In genomic region chr19:44746616-44746945, GRCh38 we compare ENCODE assay signal across 8 cellular contexts. TPM values are rescaled to one million over a fixed set of nuclear protein-coding genes. Genes with fewer than 3 reads are reported as not detected.
A peak's percentile ranks its signal among the peaks of the same experiment; 100 is the strongest.
DNase-seq lines count a peak whose midpoint lies in the region; ATAC-seq and TF ChIP-seq lines count a peak whose summit lies in the region.

No MANE protein-coding gene starts in this region.

- peaks cover 42 to 73% of the 10 kb centered on the region in 2 donors for H3K4me1 ChIP-seq in adrenal gland (replicated peaks in 1 of 2)
- peaks cover 68 to 79% of the 10 kb centered on the region in 2 donors for H3K4me1 ChIP-seq in mucosa of rectum (ENCODE audit: control insufficient read depth in 2 of 2, insufficient read depth in 2 of 2, low read length in 2 of 2)
- peaks cover 0 to 76% (median 69%) of the 10 kb centered on the region in 4 donors for H3K4me1 ChIP-seq in tibial artery

- intact Hi-C loops in adrenal gland (cut with DNase I) (no loop called here), tibial artery (cut with DNase I; ENCODE audit: low total_unique reads) (no loop called here)

- peaks cover 19 to 22% of the 10 kb centered on the region in 2 donors for H3K36me3 Mint-ChIP-seq in activated T-cell treated with anti-CD3 and anti-CD28 coated beads, Interleukin-2, amount 50 U/mL, for 72 hours (ENCODE audit: insufficient read depth in 2 of 2)

- no peaks in the 10 kb centered on the region for H3K9me3 ChIP-seq in adrenal gland (replicated peaks in 1 of 3)
- H3K9me3 ChIP-seq in mucosa of rectum (ENCODE audit: control insufficient read depth in 2 of 2, low read length in 2 of 2): no peaks in the 10 kb centered on the region
- no peaks in the 10 kb centered on the region for H3K9me3 ChIP-seq in tibial artery

- peak overlapping the region; percentile 48 to 68 for H3K9ac ChIP-seq in mucosa of rectum (ENCODE audit: low read depth in 1 of 2, low read length in 2 of 2)

- peaks cover 66% of the 10 kb centered on the region for H3K4me1 Mint-ChIP-seq in activated T-cell treated with anti-CD3 and anti-CD28 coated beads, Interleukin-2, amount 50 U/mL, for 72 hours (ENCODE audit: low read depth)

- no peaks in the 10 kb centered on the region for H3K9me3 Mint-ChIP-seq in activated T-cell treated with anti-CD3 and anti-CD28 coated beads, Interleukin-2, amount 50 U/mL, for 72 hours

- TF ChIP-seq POLR2A in adrenal gland (IDR thresholded peaks at IDR 0.05): no peak

- 75 to 94% (median 90%) methylated on average over 5 of the region's 5 CpGs for WGBS in adrenal gland, 4 donors

- no peak overlapping the region for H3K4me3 ChIP-seq in adrenal gland
- H3K4me3 ChIP-seq in mucosa of rectum (ENCODE audit: low read length in 2 of 2): peak overlapping the region; percentile 50 to 91
- no peak overlapping the region for H3K4me3 ChIP-seq in tibial artery

- TF ChIP-seq CTCF in adrenal gland (IDR thresholded peaks at IDR 0.05) (no peak), tibial artery (IDR thresholded peaks at IDR 0.05) (no peak)

- peak overlapping the region; percentile 44 for H3K27ac Mint-ChIP-seq in activated T-cell treated with anti-CD3 and anti-CD28 coated beads, Interleukin-2, amount 50 U/mL, for 72 hours

- H3K27me3 Mint-ChIP-seq in activated T-cell treated with anti-CD3 and anti-CD28 coated beads, Interleukin-2, amount 50 U/mL, for 72 hours (ENCODE audit: low read depth): peaks cover 9% of the 10 kb centered on the region

- DNase-seq in activated T-cell treated with anti-CD3 and anti-CD28 coated beads, Interleukin-2, amount 50 U/mL, for 72 hours: no peak
- DNase-seq in activated T-cell treated with anti-CD3 and anti-CD28 coated beads for 4 hours (no peak), adrenal gland (peak in 1 of 7 donors; percentile 46), tibial artery (no peak), NCI-H748 (lab: John Stamatoyannopoulos, UW; ENCODE audit: unreplicated experiment) (no peak), OCI-M1 (lab: John Stamatoyannopoulos, UW) (no peak)

- H3K36me3 ChIP-seq in adrenal gland (replicated peaks in 1 of 2): peaks cover 0 to 12% of the 10 kb centered on the region in 2 donors
- H3K36me3 ChIP-seq in mucosa of rectum (ENCODE audit: control insufficient read depth in 2 of 2, insufficient read depth in 2 of 2, low read length in 2 of 2): peaks cover 4 to 10% of the 10 kb centered on the region in 2 donors
- H3K36me3 ChIP-seq in tibial artery: peaks cover 0 to 7% (median 0%) of the 10 kb centered on the region in 3 donors

- H3K4me3 Mint-ChIP-seq in activated T-cell treated with anti-CD3 and anti-CD28 coated beads, Interleukin-2, amount 50 U/mL, for 72 hours: peak overlapping the region; percentile 82 to 88

- no peaks in the 10 kb centered on the region for H3K27me3 ChIP-seq in adrenal gland
- no peaks in the 10 kb centered on the region for H3K27me3 ChIP-seq in mucosa of rectum (ENCODE audit: control insufficient read depth in 2 of 2, insufficient read depth in 2 of 2, low read length in 2 of 2)
- no peaks in the 10 kb centered on the region for H3K27me3 ChIP-seq in tibial artery

- no peak for ATAC-seq in activated T-cell treated with anti-CD3 and anti-CD28 coated beads, Interleukin-2, amount 50 U/mL, for 72 hours (replicated peaks in 1 of 2)
- no peak for ATAC-seq in HG03039 (IDR thresholded peaks at IDR 0.05; ENCODE audit: unreplicated experiment)

- peak overlapping the region in 4 of 5 donors; percentile 73 to 98 (median 90) for H3K27ac ChIP-seq in adrenal gland
- peak overlapping the region; percentile 93 to 99 for H3K27ac ChIP-seq in mucosa of rectum (ENCODE audit: low read depth in 2 of 2, low read length in 2 of 2)
- peak overlapping the region; percentile 77 to 82 for H3K27ac ChIP-seq in tibial artery

RNA-seq across cellular contexts. Expression of gene BCL3, which starts 1.9 kb away (rescaled TPM):
- total RNA-seq in activated T-cell treated with anti-CD3 and anti-CD28 coated beads, Interleukin-2, amount 50 U/mL, for 72 hours: 100 to 1,000 TPM; 192 to 208 TPM
- total RNA-seq in adrenal gland: 10 to 100 TPM; 32.3 to 85.1 (median 52.1) TPM
- 100 to 1,000 TPM in 1 of 3 donors, 10 to 100 TPM in 2; 10.2 to 120 (median 45.9) TPM for polyA plus RNA-seq in adrenal gland

RNA-seq across cellular contexts. Expression of gene CBLC, which starts 31.1 kb away (rescaled TPM):
- not detected for total RNA-seq in activated T-cell treated with anti-CD3 and anti-CD28 coated beads, Interleukin-2, amount 50 U/mL, for 72 hours
- total RNA-seq in adrenal gland: under 1 TPM in 1 of 8 donors, not detected in 7; 0.14 TPM
- under 1 TPM in 1 of 3 donors, not detected in 2; 0.13 TPM for polyA plus RNA-seq in adrenal gland

RNA-seq across cellular contexts. Expression of gene CEACAM16, which starts 47.6 kb away (rescaled TPM):
- total RNA-seq in activated T-cell treated with anti-CD3 and anti-CD28 coated beads, Interleukin-2, amount 50 U/mL, for 72 hours: not detected
- under 1 TPM in 3 of 8 donors, not detected in 5; 0.27 to 0.69 (median 0.30) TPM for total RNA-seq in adrenal gland
- polyA plus RNA-seq in adrenal gland: 1 to 10 TPM in 1 of 3 donors, under 1 TPM in 1, not detected in 1; 0.57 to 1.4 TPM

Comparison
In these comparisons a context has a peak if more than half of its experiments do, and no peak if none do; other contexts are left out.
1. H3K4me3 ChIP-seq: peak in mucosa of rectum (2 of 2); none in adrenal gland (0 of 4) and tibial artery (0 of 2).
2. Peak in every context shown above with its lines, with median percentiles within 50 percentile points of each other: H3K27ac ChIP-seq.